Comparison of ENCODE assay signal across 8 cellular contexts in genomic region chr10:102674566-102674965, GRCh38. TPM values are rescaled to one million over a fixed set of nuclear protein-coding genes. Genes with fewer than 3 reads are reported as not detected.
DNase-seq lines count a peak whose midpoint lies in the region; ATAC-seq and TF ChIP-seq lines count a peak whose summit lies in the region.

No MANE protein-coding gene starts in this region.

- WGBS in body of pancreas, 2 donors: 81 to 91% methylated on average over 2 of the region's 2 CpGs

- no peaks in the 10 kb centered on the region for H3K36me3 Mint-ChIP-seq in activated naive CD4-positive, alpha-beta T cell treated with anti-CD3 and anti-CD28 coated beads, Interleukin-2, amount 50 U/mL, for 24 hours
- no peaks in the 10 kb centered on the region for H3K36me3 Mint-ChIP-seq in chondrocyte (ENCODE audit: low read depth)

- H3K27me3 Mint-ChIP-seq in activated naive CD4-positive, alpha-beta T cell treated with anti-CD3 and anti-CD28 coated beads, Interleukin-2, amount 50 U/mL, for 24 hours: no peaks in the 10 kb centered on the region
- no peaks in the 10 kb centered on the region for H3K27me3 Mint-ChIP-seq in chondrocyte (ENCODE audit: low read depth)

- H3K36me3 ChIP-seq in muscle layer of duodenum (ENCODE audit: control insufficient read depth in 1 of 2, insufficient read depth in 2 of 2, low read length in 2 of 2) (no peaks in the 10 kb centered on the region), upper lobe of right lung (no peaks in the 10 kb centered on the region), body of pancreas (replicated peaks in 1 of 2; ENCODE audit: insufficient read depth in 1 of 2, low read depth in 2 of 2) (no peaks in the 10 kb centered on the region)

- H3K27me3 ChIP-seq in muscle layer of duodenum (ENCODE audit: low read depth, low read length) (no peaks in the 10 kb centered on the region), upper lobe of right lung (no peaks in the 10 kb centered on the region), body of pancreas (no peaks in the 10 kb centered on the region)

- intact Hi-C loops in upper lobe of right lung (cut with DNase I): no loop called here
- intact Hi-C loops in body of pancreas (cut with DNase I): no loop called here

- no peak for TF ChIP-seq POLR2A in body of pancreas (IDR thresholded peaks at IDR 0.05)

- H3K9me3 ChIP-seq in muscle layer of duodenum (ENCODE audit: control insufficient read depth in 1 of 2, low read length in 2 of 2) (no peaks in the 10 kb centered on the region), upper lobe of right lung (no peaks in the 10 kb centered on the region), body of pancreas (no peaks in the 10 kb centered on the region)

- H3K27ac ChIP-seq in muscle layer of duodenum (ENCODE audit: low read length): peak overlapping the region; percentile 89
- H3K27ac ChIP-seq in upper lobe of right lung: peak overlapping the region; percentile 89
- H3K27ac ChIP-seq in body of pancreas: peak overlapping the region in 2 of 4 donors; percentile 19 to 72

- no peak for DNase-seq in activated naive CD4-positive, alpha-beta T cell (lab: John Stamatoyannopoulos, UW)
- DNase-seq in chondrocyte (ENCODE audit: low spot score): no peak
- no peak for DNase-seq in upper lobe of right lung
- DNase-seq in A172 (ENCODE audit: low spot score): no peak
- DNase-seq in body of pancreas: no peak

- no peak for TF ChIP-seq CTCF in chondrocyte (IDR thresholded peaks at IDR 0.05)
- TF ChIP-seq CTCF in upper lobe of right lung (IDR thresholded peaks at IDR 0.05): no peak
- TF ChIP-seq CTCF in body of pancreas (IDR thresholded peaks at IDR 0.05): no peak

- H3K27ac Mint-ChIP-seq in activated naive CD4-positive, alpha-beta T cell treated with anti-CD3 and anti-CD28 coated beads, Interleukin-2, amount 50 U/mL, for 24 hours: no peak overlapping the region
- H3K27ac Mint-ChIP-seq in chondrocyte (ENCODE audit: unreplicated experiment): peak overlapping the region; percentile 99

- peak overlapping the region; percentile 87 for H3K4me3 Mint-ChIP-seq in activated naive CD4-positive, alpha-beta T cell treated with anti-CD3 and anti-CD28 coated beads, Interleukin-2, amount 50 U/mL, for 24 hours
- H3K4me3 Mint-ChIP-seq in chondrocyte (ENCODE audit: unreplicated experiment): peak overlapping the region; percentile 41

- H3K4me3 ChIP-seq in muscle layer of duodenum (ENCODE audit: low read depth in 1 of 2, low read length in 2 of 2) (peak overlapping the region; percentile 56 to 60), upper lobe of right lung (peak overlapping the region; percentile 34), body of pancreas (no peak overlapping the region)

- ATAC-seq in upper lobe of right lung: no peak
- no peak for ATAC-seq in HG03039 (IDR thresholded peaks at IDR 0.05; ENCODE audit: unreplicated experiment)
- no peak for ATAC-seq in body of pancreas

- H3K4me1 ChIP-seq in muscle layer of duodenum (ENCODE audit: control insufficient read depth in 1 of 2, insufficient read depth in 2 of 2, low read length in 2 of 2): peaks cover 27 to 49% of the 10 kb centered on the region in 2 donors
- peaks cover 75% of the 10 kb centered on the region for H3K4me1 ChIP-seq in upper lobe of right lung
- H3K4me1 ChIP-seq in body of pancreas: peaks cover 52% of the 10 kb centered on the region

- H3K9me3 Mint-ChIP-seq in activated naive CD4-positive, alpha-beta T cell treated with anti-CD3 and anti-CD28 coated beads, Interleukin-2, amount 50 U/mL, for 24 hours: no peaks in the 10 kb centered on the region
- no peaks in the 10 kb centered on the region for H3K9me3 Mint-ChIP-seq in chondrocyte (ENCODE audit: low read depth)

- peaks cover 61% of the 10 kb centered on the region for H3K4me1 Mint-ChIP-seq in activated naive CD4-positive, alpha-beta T cell treated with anti-CD3 and anti-CD28 coated beads, Interleukin-2, amount 50 U/mL, for 24 hours
- peaks cover 75% of the 10 kb centered on the region for H3K4me1 Mint-ChIP-seq in chondrocyte (ENCODE audit: low read depth)

RNA-seq across cellular contexts. Expression of gene TRIM8, which starts 30.3 kb away (rescaled TPM):
- total RNA-seq in chondrocyte (40.3 to 74.4 TPM (median 66.8 TPM) in 3 replicates), upper lobe of right lung (146 TPM), body of pancreas (100 to 1,000 TPM; 121 to 156 TPM)
- total RNA-seq in A172 (2014; rRNA removed; shearing (Covaris generic)): 66.8 and 68.3 TPM in 2 replicates

RNA-seq across cellular contexts. Expression of gene ARL3, which starts 39.6 kb away (rescaled TPM):
- total RNA-seq in chondrocyte (12.1 to 16.5 TPM (median 13.6 TPM) in 3 replicates), upper lobe of right lung (7.5 TPM), body of pancreas (1 to 10 TPM; 1.8 to 4.0 TPM)
- 11.1 and 17.9 TPM in 2 replicates for total RNA-seq in A172 (2014; rRNA removed; shearing (Covaris generic))

RNA-seq across cellular contexts. Expression of gene SFXN2, which starts 39.9 kb away (rescaled TPM):
- total RNA-seq in chondrocyte: 4.0 to 11.1 TPM (median 4.7 TPM) in 3 replicates
- total RNA-seq in upper lobe of right lung: 12.0 TPM
- total RNA-seq in A172 (2014; rRNA removed; shearing (Covaris generic)): 7.3 and 9.5 TPM in 2 replicates
- total RNA-seq in body of pancreas: 1 to 10 TPM; 2.1 to 7.3 TPM

Comparison
In these comparisons a context has a peak if more than half of its experiments do, and no peak if none do; other contexts are left out.
1. H3K4me3 ChIP-seq: peak in muscle layer of duodenum (2 of 2) and upper lobe of right lung (single experiment); none in body of pancreas (0 of 2).